7 cellular contexts compared by ENCODE assay signal in the genomic region with DNA sequence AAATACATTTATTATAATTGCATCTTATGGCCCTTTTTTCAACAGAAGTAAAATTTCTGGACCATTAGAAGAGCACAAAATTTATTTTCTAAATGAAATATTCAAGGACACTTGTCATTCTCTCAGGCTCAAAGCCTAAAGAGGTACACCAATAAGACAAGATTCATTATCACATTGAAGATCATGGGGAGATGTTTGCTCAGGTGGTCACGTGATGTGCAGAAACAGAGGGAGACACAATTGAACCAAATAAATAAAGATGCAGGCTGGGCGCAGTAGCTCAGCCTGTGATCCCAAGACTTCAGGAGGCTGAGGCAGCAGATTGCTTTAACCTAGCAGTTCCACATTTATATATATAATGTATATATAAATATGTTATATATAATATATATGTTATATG.
"Had no signal": no experiment of that assay in that cellular context is flagged by ENCODE, and none has a peak within 500 bp of the region (broad histone marks: within the 10 kb centered on the region; RNA-seq: fewer than 3 reads in every experiment).

No MANE protein-coding gene starts in this region.

- FAIRE-seq: G401.6, GM12891, GM12892, GM18507, GM19239 had no signal

- DNase-seq: GDM1, GF-D8 had no signal
